ENCODE assay signal across 12 cellular contexts in the genomic region with DNA sequence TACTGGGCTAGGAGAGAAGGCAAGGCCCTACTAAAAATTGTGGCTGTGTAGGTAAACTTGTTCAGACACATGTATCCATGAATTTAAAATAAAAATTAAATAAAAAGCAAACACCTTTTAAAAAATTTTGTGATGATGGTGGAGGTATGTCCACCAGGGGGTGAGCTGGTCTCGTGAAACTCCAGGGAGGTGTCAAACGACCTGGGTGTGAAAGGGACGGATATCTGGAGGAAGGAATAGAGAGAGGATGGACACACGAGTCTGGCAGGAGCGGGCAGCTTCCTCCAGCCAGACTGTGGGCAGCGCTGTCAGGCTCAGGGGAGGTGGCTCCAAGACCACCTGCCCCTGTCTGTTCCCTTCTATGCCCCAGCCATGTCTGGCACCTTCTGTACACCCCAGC. TPM values are rescaled to one million over a fixed set of nuclear protein-coding genes. Genes with fewer than 3 reads are reported as not detected.
DNase-seq lines count a peak whose midpoint lies in the region; ATAC-seq and TF ChIP-seq lines count a peak whose summit lies in the region.
"Had no signal": no experiment of that assay in that cellular context is flagged by ENCODE, and none has a peak within 500 bp of the region (broad histone marks: within the 10 kb centered on the region; RNA-seq: fewer than 3 reads in every experiment).

No MANE protein-coding gene starts in this region.

- TF ChIP-seq POLR2A in IMR-90 (IDR thresholded peaks at IDR 0.05; ENCODE audit: low read depth, low read length), result no peak
- TF ChIP-seq POLR2A in breast epithelium (IDR thresholded peaks at IDR 0.05), result no peak
- no peak for TF ChIP-seq POLR2A in right lobe of liver (IDR thresholded peaks at IDR 0.05)

- no peak overlapping the region for H2AK9ac ChIP-seq in IMR-90 (replicated peaks; ENCODE audit: low read depth, low read length, poor library complexity)

- CTCF ChIA-PET in Calu3 (lab: Charles Lee), result interaction anchor here (1.0 kb wide), 1 partner anchor 40 kb away, joined by 3 read pairs; no protein-coding TSS in a partner anchor
- CTCF ChIA-PET in IMR-90 (lab: Yijun Ruan, JAX), result no interaction called here

- BruUV-seq in Calu3 (replicated peaks; lab: Mats Ljungman, UMichigan) (no TSS peak), IMR-90 (replicated peaks; lab: Mats Ljungman, UMichigan) (no TSS peak)

- H3K79me1 ChIP-seq in IMR-90 (ENCODE audit: low read depth in 1 of 2, low read length in 2 of 2), result no peaks in the 10 kb centered on the region

- H3K9ac ChIP-seq in IMR-90 (ENCODE audit: low read depth, low read length), result no peak overlapping the region
- H3K9ac ChIP-seq: KMS-11 had no signal

- no peaks in the 10 kb centered on the region for H3K9me3 ChIP-seq in IMR-90 (ENCODE audit: control insufficient read depth, insufficient read depth, low read length)
- H3K9me3 ChIP-seq in breast epithelium, result no peaks in the 10 kb centered on the region
- no peaks in the 10 kb centered on the region for H3K9me3 ChIP-seq in right lobe of liver
- H3K9me3 ChIP-seq: gastrocnemius medialis had no signal

- no peak overlapping the region for H3K14ac ChIP-seq in IMR-90 (replicated peaks; ENCODE audit: low read depth, low read length)

- H3K9me1 ChIP-seq in IMR-90 (ENCODE audit: insufficient read depth, low read length), result no peaks in the 10 kb centered on the region

- TF ChIP-seq CTCF in Calu3 (IDR thresholded peaks at IDR 0.05; ENCODE audit: unreplicated experiment) (peak; percentile 53), IMR-90 (conservative IDR thresholded peaks at IDR 0.05; ENCODE audit: low read depth, low read length) (0 out of 2 replicates have a peak, but pooled peaks have one; percentile 12), breast epithelium (IDR thresholded peaks at IDR 0.05) (peak in 2 of 3 donors; percentile 18 to 34), right lobe of liver (IDR thresholded peaks at IDR 0.05) (peak; percentile 48 to 62 (median 52))

- no peak overlapping the region for H2AFZ ChIP-seq in IMR-90 (replicated peaks; ENCODE audit: low read length, poor library complexity)

- 20% methylated on average over 1 of the region's 6 CpGs; no CpG with 5 or more reads in 1 of the 2 experiments for WGBS in IMR-90 (ENCODE audit: extremely low coverage in 2 of 2, insufficient read length in 1 of 2), 2 experiments
- whole genome bisulfite sequencing in right lobe of liver (ENCODE audit: insufficient coverage, low coverage, low lambda C conversion rate, missing lambda C conversion rate), result 8% methylated on average over 4 of the region's 6 CpGs

- no peaks in the 10 kb centered on the region for H3K4me1 Mint-ChIP-seq in Calu3 (ENCODE audit: low read depth, unreplicated experiment)
- H3K4me1 Mint-ChIP-seq in T-helper 2 cell treated with Interferon-gamma antibody and Interleukin-4, amounts not matched to agents 5 μg/mL and 100 μg/mL, for 36 hours (ENCODE audit: low read depth), result no peaks in the 10 kb centered on the region
- H3K4me1 Mint-ChIP-seq: activated CD4-positive, alpha-beta T cell treated with anti-CD3 and anti-CD28 coated beads, Interleukin-2, amount 10 ng/mL, durations not matched to agents 7 days and 5 days had no signal

- in situ Hi-C loops in IMR-90 (cut with MboI; ENCODE audit: low sequenced_read_pairs), result no loop called here

- H2BK5ac ChIP-seq in IMR-90 (ENCODE audit: low read depth, low read length, poor library complexity, severe bottlenecking), result no peak overlapping the region

- no peak overlapping the region for H2BK120ac ChIP-seq in IMR-90 (ENCODE audit: low read depth, low read length)

- H3K4me1 ChIP-seq in IMR-90 (ENCODE audit: control insufficient read depth, insufficient read depth, low read length) (0 out of 2 replicates have a peak, but pooled peaks cover 2% of the 10 kb centered on the region), breast epithelium (no peaks in the 10 kb centered on the region), right lobe of liver (peaks cover 0 to 13% (median 4%) of the 10 kb centered on the region in 4 donors)

- no peak overlapping the region for H3K4me3 Mint-ChIP-seq in Calu3 (ENCODE audit: low read depth, unreplicated experiment)
- H3K4me3 Mint-ChIP-seq in T-helper 2 cell treated with Interferon-gamma antibody and Interleukin-4, amounts not matched to agents 5 μg/mL and 100 μg/mL, for 36 hours, result no peak overlapping the region
- H3K4me3 Mint-ChIP-seq: activated CD4-positive, alpha-beta T cell treated with anti-CD3 and anti-CD28 coated beads, Interleukin-2, amount 10 ng/mL, durations not matched to agents 7 days and 5 days had no signal

- H3K36me3 ChIP-seq in IMR-90 (ENCODE audit: control insufficient read depth, insufficient read depth, low read length) (no peaks in the 10 kb centered on the region), breast epithelium (no peaks in the 10 kb centered on the region), right lobe of liver (no peaks in the 10 kb centered on the region)
- H3K36me3 ChIP-seq: gastrocnemius medialis had no signal

- H3K27ac ChIP-seq in IMR-90 (ENCODE audit: insufficient read depth, low read length), result no peak overlapping the region
- no peak overlapping the region for H3K27ac ChIP-seq in breast epithelium
- H3K27ac ChIP-seq in right lobe of liver, result no peak overlapping the region
- H3K27ac ChIP-seq: gastrocnemius medialis, KMS-11 had no signal

- H4K20me1 ChIP-seq in IMR-90 (ENCODE audit: insufficient read depth, low read length), result no peaks in the 10 kb centered on the region

- peaks cover 46% of the 10 kb centered on the region for H3K27me3 Mint-ChIP-seq in Calu3 (ENCODE audit: unreplicated experiment)
- peaks cover 24% of the 10 kb centered on the region for H3K27me3 Mint-ChIP-seq in T-helper 2 cell treated with Interferon-gamma antibody and Interleukin-4, amounts not matched to agents 5 μg/mL and 100 μg/mL, for 36 hours (ENCODE audit: low read depth)

- H2AK5ac ChIP-seq in IMR-90 (ENCODE audit: low read depth, low read length), result no peak overlapping the region

- H3K27me3 ChIP-seq in IMR-90 (ENCODE audit: control insufficient read depth, insufficient read depth, low read length) (peaks cover 11% of the 10 kb centered on the region), breast epithelium (no peaks in the 10 kb centered on the region), right lobe of liver (no peaks in the 10 kb centered on the region)
- H3K27me3 ChIP-seq: gastrocnemius medialis had no signal

- H3K56ac ChIP-seq in IMR-90 (ENCODE audit: extremely low read depth, insufficient read depth, low read length), result no peak overlapping the region

- ATAC-seq in IMR-90 (ENCODE audit: low read depth), result no peak
- ATAC-seq in right lobe of liver, result peak; percentile 76 to 88 (median 77)
- ATAC-seq: gastrocnemius medialis had no signal

- no peak overlapping the region for H3K18ac ChIP-seq in IMR-90 (ENCODE audit: low read depth, low read length)

- no peak overlapping the region for H3K23ac ChIP-seq in IMR-90 (ENCODE audit: low read depth, low read length)

- H3K27ac Mint-ChIP-seq in Calu3 (ENCODE audit: unreplicated experiment), result no peak overlapping the region
- H3K27ac Mint-ChIP-seq in T-helper 2 cell treated with Interferon-gamma antibody and Interleukin-4, amounts not matched to agents 5 μg/mL and 100 μg/mL, for 36 hours, result no peak overlapping the region
- H3K27ac Mint-ChIP-seq: activated CD4-positive, alpha-beta T cell treated with anti-CD3 and anti-CD28 coated beads, Interleukin-2, amount 10 ng/mL, durations not matched to agents 7 days and 5 days had no signal

- H3K4ac ChIP-seq in IMR-90 (ENCODE audit: low read depth, low read length), result no peak overlapping the region

- no peak for TF ChIP-seq RAD21 in IMR-90 (IDR thresholded peaks at IDR 0.05; ENCODE audit: low read length)

- no peak overlapping the region for H2BK15ac ChIP-seq in IMR-90 (ENCODE audit: low read depth, low read length)

- no peak overlapping the region for H4K5ac ChIP-seq in IMR-90 (ENCODE audit: low read depth, low read length)

- H4K8ac ChIP-seq in IMR-90 (ENCODE audit: low read depth in 2 of 2, low read length in 2 of 2), result no peak overlapping the region

- POLR2A ChIA-PET in IMR-90 (lab: Charles Lee; ENCODE audit: unreplicated experiment), result no interaction called here

- intact Hi-C loops in Calu3 (cut with micrococcal nuclease; ENCODE audit: unreplicated experiment), result loop anchor here (1.0 to 2.0 kb wide), 2 partner anchors 40 to 177 kb away; no protein-coding TSS in a partner anchor
- intact Hi-C loops in IMR-90 (cut with micrococcal nuclease), result no loop called here
- intact Hi-C loops in breast epithelium (cut with DNase I; ENCODE audit: low total_unique reads), result no loop called here
- intact Hi-C loops in right lobe of liver (cut with DNase I), result no loop called here

- DNase-seq in Calu3 (peak; percentile 57), IMR-90 (no peak), breast epithelium (ENCODE audit: low spot score in 2 of 2) (no peak), right lobe of liver (no peak), T1000 (lab: John Stamatoyannopoulos, UW) (no peak), Kasumi-1 (lab: John Stamatoyannopoulos, UW) (no peak), kidney tubule cell (ENCODE audit: low spot score) (no peak)
- no peak for DNase-seq in T-helper 2 cell treated with Interferon-gamma antibody and Interleukin-4, amounts not matched to agents 5 μg/mL and 100 μg/mL, for 36 hours (ENCODE audit: low spot score)
- DNase-seq: activated CD4-positive, alpha-beta T cell treated with anti-CD3 and anti-CD28 coated beads, Interleukin-2, amount 10 ng/mL, durations not matched to agents 7 days and 5 days; aorta; gastrocnemius medialis had no signal

- no peak overlapping the region for H3K4me3 ChIP-seq in IMR-90 (ENCODE audit: insufficient read depth, low read depth, low read length)
- H3K4me3 ChIP-seq in breast epithelium, result no peak overlapping the region
- H3K4me3 ChIP-seq in right lobe of liver, result no peak overlapping the region
- H3K4me3 ChIP-seq: gastrocnemius medialis had no signal

- no peak overlapping the region for H2BK20ac ChIP-seq in IMR-90 (ENCODE audit: low read depth, low read length)

- H3K9me3 Mint-ChIP-seq in Calu3 (ENCODE audit: low read depth, unreplicated experiment), result no peaks in the 10 kb centered on the region
- H3K9me3 Mint-ChIP-seq in T-helper 2 cell treated with Interferon-gamma antibody and Interleukin-4, amounts not matched to agents 5 μg/mL and 100 μg/mL, for 36 hours, result no peaks in the 10 kb centered on the region
- H3K9me3 Mint-ChIP-seq: activated CD4-positive, alpha-beta T cell treated with anti-CD3 and anti-CD28 coated beads, Interleukin-2, amount 10 ng/mL, durations not matched to agents 7 days and 5 days had no signal

- dilution Hi-C loops in IMR-90 (cut with HindIII; ENCODE audit: low sequenced_read_pairs, unreplicated experiment), result no loop called here

- H4K91ac ChIP-seq in IMR-90 (ENCODE audit: insufficient read depth, low read depth, low read length), result no peak overlapping the region

- no peaks in the 10 kb centered on the region for H3K36me3 Mint-ChIP-seq in Calu3 (ENCODE audit: insufficient read depth, unreplicated experiment)
- H3K36me3 Mint-ChIP-seq in T-helper 2 cell treated with Interferon-gamma antibody and Interleukin-4, amounts not matched to agents 5 μg/mL and 100 μg/mL, for 36 hours (ENCODE audit: low read depth), result no peaks in the 10 kb centered on the region

- H3K4me2 ChIP-seq in IMR-90 (ENCODE audit: low read depth, low read length), result no peak overlapping the region
- H3K4me2 ChIP-seq: KMS-11 had no signal

RNA-seq across cellular contexts. Expression of gene DMBT1, which starts 34.8 kb away (rescaled TPM):
- total RNA-seq in Calu3 (2022), result 4.6 and 10.0 TPM in 2 replicates
- under 0.01 TPM in 1 of 2 replicates, not detected in the other for total RNA-seq in IMR-90 (2012; rRNA removed)
- not detected in 2 replicates for polyA plus RNA-seq in IMR-90 (2012; rRNA removed)
- not detected in 2 replicates for polyA plus RNA-seq in IMR-90 (2012; cell fraction: cytosol; rRNA removed)
- polyA plus RNA-seq in IMR-90 (2012; cell fraction: nucleus; rRNA removed; ENCODE audit: low replicate concordance), result not detected in 2 replicates
- 1 to 10 TPM in 1 of 3 donors, under 1 TPM in 1, not detected in 1; 0.15 to 2.3 TPM for total RNA-seq in breast epithelium
- under 1 TPM in 2 of 6 experiments, not detected in 4; 0.06 to 0.20 TPM for total RNA-seq in right lobe of liver
- total RNA-seq: activated CD4-positive, alpha-beta T cell treated with anti-CD3 and anti-CD28 coated beads, Interleukin-2, amount 10 ng/mL, durations not matched to agents 7 days and 5 days had no signal
